In genomic region chr3:149611149-149611548, GRCh38 we compare ENCODE assay signal across 13 cellular contexts. TPM values are rescaled to one million over a fixed set of nuclear protein-coding genes. Genes with fewer than 3 reads are reported as not detected.
A peak's percentile ranks its signal among the peaks of the same experiment; 100 is the strongest.
DNase-seq lines count a peak whose midpoint lies in the region; ATAC-seq, FAIRE-seq and TF ChIP-seq lines count a peak whose summit lies in the region.
"Had no signal": no experiment of that assay in that cellular context is flagged by ENCODE, and none has a peak within 500 bp of the region (broad histone marks: within the 10 kb centered on the region; RNA-seq: fewer than 3 reads in every experiment).

No MANE protein-coding gene starts in this region.

- 93 to 100% (median 95%) methylated on average over 2 of the region's 2 CpGs for WGBS in spleen, 5 donors

- H3K79me2 ChIP-seq in endothelial cell of umbilical vein (ENCODE audit: control insufficient read depth, insufficient read depth, low read length) (peaks cover 86% of the 10 kb centered on the region), PC-9 (ENCODE audit: low read depth) (peaks cover 87% of the 10 kb centered on the region)

- H3K27ac ChIP-seq in left ventricle myocardium inferior (replicated peaks) (peak overlapping the region; percentile 48), endothelial cell of umbilical vein (ENCODE audit: insufficient read depth, low read depth, low read length) (peak overlapping the region; percentile 83), spleen (peak overlapping the region in 5 of 8 donors; percentile 56 to 85 (median 62)), PC-9 (no peak overlapping the region)
- H3K27ac ChIP-seq: 22Rv1; BLaER1 treated with 17β-estradiol and CSF1 and Interleukin-3, amounts not matched to agents 10 nM and 100 nM had no signal

- intact Hi-C loops in left ventricle myocardium inferior (cut with micrococcal nuclease) (loop anchor here (10.0 kb wide), 1 partner anchor 56 kb away; no protein-coding TSS in a partner anchor), Right ventricle myocardium superior (cut with DNase I) (no loop called here), endothelial cell of umbilical vein (cut with micrococcal nuclease) (no loop called here), spleen (cut with DNase I; ENCODE audit: low total_unique reads) (no loop called here), PC-9 (cut with micrococcal nuclease; ENCODE audit: unreplicated experiment) (no loop called here)

- H3K9ac ChIP-seq in endothelial cell of umbilical vein (replicated peaks; ENCODE audit: extremely low read depth, insufficient read depth, low read length), result no peak overlapping the region
- H3K9ac ChIP-seq: BLaER1 treated with 17β-estradiol and CSF1 and Interleukin-3, amounts not matched to agents 10 nM and 100 nM had no signal

- dilution Hi-C loops in endothelial cell of umbilical vein (cut with MboI; ENCODE audit: extremely low pct_ligation_motif_present, low sequenced_read_pairs), result no loop called here

- no peak for TF ChIP-seq CTCF in left ventricle myocardium inferior (IDR thresholded peaks at IDR 0.05; ENCODE audit: borderline replicate concordance)
- no peak for TF ChIP-seq CTCF in endothelial cell of umbilical vein (IDR thresholded peaks at IDR 0.05; ENCODE audit: extremely low read depth in 1 of 2, insufficient read depth in 1 of 2, low read depth in 1 of 2, low read length in 2 of 2)
- no peak for TF ChIP-seq CTCF in spleen (IDR thresholded peaks at IDR 0.05 in 8 of 11, conservative IDR thresholded peaks at IDR 0.05 in 3 of 11)
- TF ChIP-seq CTCF in PC-9 (conservative IDR thresholded peaks at IDR 0.05), result no peak

- H3K36me3 ChIP-seq in left ventricle myocardium inferior (peaks cover 6% of the 10 kb centered on the region), endothelial cell of umbilical vein (ENCODE audit: control insufficient read depth in 2 of 2, extremely low read depth in 1 of 2, insufficient read depth in 2 of 2, low read length in 2 of 2) (peaks cover 3 to 13% of the 10 kb centered on the region in 2 experiments), spleen (no peaks in the 10 kb centered on the region), PC-9 (ENCODE audit: low read depth) (0 out of 2 replicates have a peak, but pooled peaks cover 8% of the 10 kb centered on the region)
- H3K36me3 ChIP-seq: BLaER1 treated with 17β-estradiol and CSF1 and Interleukin-3, amounts not matched to agents 10 nM and 100 nM had no signal

- POLR2A ChIA-PET in endothelial cell of umbilical vein (lab: Charles Lee) (interaction anchor here (2.5 kb wide), 1 partner anchor 31 kb away, joined by 6 read pairs; no protein-coding TSS in a partner anchor), PC-9 (lab: Charles Lee; ENCODE audit: unreplicated experiment) (no interaction called here)

- H3K4me2 ChIP-seq in endothelial cell of umbilical vein (ENCODE audit: insufficient read depth, low read length) (no peak overlapping the region), PC-9 (no peak overlapping the region)
- H3K4me2 ChIP-seq: BLaER1 treated with 17β-estradiol and CSF1 and Interleukin-3, amounts not matched to agents 10 nM and 100 nM; GM23338 had no signal

- no peak overlapping the region for H2AFZ ChIP-seq in endothelial cell of umbilical vein (ENCODE audit: low read depth, low read length)
- no peak overlapping the region for H2AFZ ChIP-seq in PC-9
- H2AFZ ChIP-seq: GM23338 had no signal

- peaks cover 91% of the 10 kb centered on the region for H3K4me1 ChIP-seq in left ventricle myocardium inferior
- peaks cover 96% of the 10 kb centered on the region for H3K4me1 ChIP-seq in endothelial cell of umbilical vein (ENCODE audit: control insufficient read depth, extremely low read depth, insufficient read depth, low read length)
- peaks cover 0 to 46% (median 5%) of the 10 kb centered on the region in 6 donors for H3K4me1 ChIP-seq in spleen
- H3K4me1 ChIP-seq in PC-9 (replicated peaks; ENCODE audit: insufficient read depth), result peaks cover 13% of the 10 kb centered on the region
- H3K4me1 ChIP-seq: BLaER1 treated with 17β-estradiol and CSF1 and Interleukin-3, amounts not matched to agents 10 nM and 100 nM had no signal

- TF ChIP-seq POLR2A in endothelial cell of umbilical vein (IDR thresholded peaks at IDR 0.05; ENCODE audit: low read depth, low read length), result no peak
- no peak for TF ChIP-seq POLR2A in spleen (IDR thresholded peaks at IDR 0.05)

- H3K9me3 ChIP-seq in left ventricle myocardium inferior (replicated peaks) (no peaks in the 10 kb centered on the region), endothelial cell of umbilical vein (replicated peaks; ENCODE audit: control insufficient read depth, insufficient read depth, low read length) (no peaks in the 10 kb centered on the region), spleen (no peaks in the 10 kb centered on the region), PC-9 (ENCODE audit: insufficient read depth, low read depth) (no peaks in the 10 kb centered on the region)
- H3K9me3 ChIP-seq: BLaER1 treated with 17β-estradiol and CSF1 and Interleukin-3, amounts not matched to agents 10 nM and 100 nM had no signal

- in situ Hi-C loops in SK-MEL-5 (cut with HindIII; ENCODE audit: low pct_unique_long_range_greater_than_20kb, low sequenced_read_pairs), result no loop called here

- DNase-seq in left ventricle myocardium inferior (no peak), Right ventricle myocardium superior (no peak), SK-MEL-5 (ENCODE audit: low read depth, low spot score) (peak; percentile 44), endothelial cell of umbilical vein (ENCODE audit: low read depth, low spot score) (peak; percentile 53), spleen (no peak), NCI-H1436 (lab: John Stamatoyannopoulos, UW) (no peak), PC-9 (no peak)
- DNase-seq: CD4-positive, CD25-positive, alpha-beta regulatory T cell; H7 had no signal

- no peaks in the 10 kb centered on the region for H3K9me1 ChIP-seq in endothelial cell of umbilical vein (replicated peaks; ENCODE audit: control insufficient read depth, extremely low read depth, insufficient read depth, low read length)

- CTCF ChIA-PET in endothelial cell of umbilical vein (lab: Charles Lee), result interaction anchor here (0.8 to 3.6 kb wide), 10 partner anchors 7 to 160 kb away, joined by 3 to 18 read pairs (median 4); partner anchors contain the start of gene WWTR1
- CTCF ChIA-PET in PC-9 (lab: Charles Lee), result interaction anchor here (0.7 kb wide), 1 partner anchor 107 kb away, joined by 5 read pairs; no protein-coding TSS in a partner anchor

- peaks cover 12% of the 10 kb centered on the region; the same call in 1 of the 2 replicates for H3F3A ChIP-seq in PC-9 (ENCODE audit: insufficient read depth, low read depth)

- H4K20me1 ChIP-seq in endothelial cell of umbilical vein (replicated peaks; ENCODE audit: control insufficient read depth, extremely low read depth, insufficient read depth, low read length), result no peaks in the 10 kb centered on the region
- no peaks in the 10 kb centered on the region for H4K20me1 ChIP-seq in PC-9 (ENCODE audit: insufficient read depth)
- H4K20me1 ChIP-seq: BLaER1 treated with 17β-estradiol and CSF1 and Interleukin-3, amounts not matched to agents 10 nM and 100 nM had no signal

- FAIRE-seq in endothelial cell of umbilical vein (lab: Jason Lieb, UNC), result no peak

- H3K27me3 ChIP-seq in left ventricle myocardium inferior (ENCODE audit: low read depth) (no peaks in the 10 kb centered on the region), endothelial cell of umbilical vein (ENCODE audit: control insufficient read depth in 2 of 2, insufficient read depth in 2 of 2, low read length in 2 of 2) (no peaks in the 10 kb centered on the region), spleen (replicated peaks in 1 of 7) (no peaks in the 10 kb centered on the region), PC-9 (ENCODE audit: insufficient read depth, low read depth) (no peaks in the 10 kb centered on the region)

- no peaks in the 10 kb centered on the region for H3K9me2 ChIP-seq in PC-9 (ENCODE audit: insufficient read depth)

- BruUV-seq in endothelial cell of umbilical vein (replicated peaks; lab: Mats Ljungman, UMichigan) (no TSS peak), PC-9 (replicated peaks; lab: Mats Ljungman, UMichigan) (no TSS peak)

- no peak for ATAC-seq in Right ventricle myocardium superior (ENCODE audit: poor library complexity)
- ATAC-seq in GM19455 (IDR thresholded peaks at IDR 0.05; ENCODE audit: unreplicated experiment), result no peak
- ATAC-seq: GM23338 had no signal

- H3K4me3 ChIP-seq in left ventricle myocardium inferior (no peak overlapping the region), endothelial cell of umbilical vein (replicated peaks in 1 of 3; ENCODE audit: insufficient read depth in 1 of 3, low read depth in 1 of 3, low read length in 3 of 3) (no peak overlapping the region), spleen (no peak overlapping the region), PC-9 (no peak overlapping the region)
- H3K4me3 ChIP-seq: BLaER1 treated with 17β-estradiol and CSF1 and Interleukin-3, amounts not matched to agents 10 nM and 100 nM; GM23338 had no signal

TF ChIP-seq in endothelial cell of umbilical vein, 7 proteins besides CTCF, POLR2A, EP300 and RAD21 (continues in another document):
- TF ChIP-seq MYC (IDR thresholded peaks at IDR 0.05; ENCODE audit: low read depth, low read length) (no peak), FOS (IDR thresholded peaks at IDR 0.05; ENCODE audit: borderline replicate concordance, insufficient read depth, low read length) (no peak), GATA2 (IDR thresholded peaks at IDR 0.05; ENCODE audit: insufficient read depth, insufficient read length, low read depth, low read length) (no peak), EZH2 (IDR thresholded peaks at IDR 0.05; ENCODE audit: borderline replicate concordance, low read depth, low read length, severe bottlenecking) (no peak)
- TF ChIP-seq, protein P1, sequence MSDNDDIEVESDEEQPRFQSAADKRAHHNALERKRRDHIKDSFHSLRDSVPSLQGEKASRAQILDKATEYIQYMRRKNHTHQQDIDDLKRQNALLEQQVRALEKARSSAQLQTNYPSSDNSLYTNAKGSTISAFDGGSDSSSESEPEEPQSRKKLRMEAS (IDR thresholded peaks at IDR 0.05; ENCODE audit: insufficient read depth, insufficient read length), result no peak

RNA-seq across cellular contexts. Expression of gene WWTR1, which starts 46.7 kb away (rescaled TPM):
- total RNA-seq in left ventricle myocardium inferior, result 39.1 TPM
- total RNA-seq in Right ventricle myocardium superior, result 37.9 TPM
- total RNA-seq in SK-MEL-5 (2014; rRNA removed; shearing (Covaris generic)), result 87.6 and 95.5 TPM in 2 replicates
- polyA plus RNA-seq in SK-MEL-5 (2015; cell fraction: cytosol; rRNA removed), result 377 and 427 TPM in 2 replicates
- polyA plus RNA-seq in SK-MEL-5 (2015; cell fraction: nucleus; rRNA removed), result 153 and 158 TPM in 2 replicates
- 210 and 262 TPM in 2 replicates for total RNA-seq in endothelial cell of umbilical vein
- 341 and 347 TPM in 2 replicates for polyA plus RNA-seq in endothelial cell of umbilical vein
- polyA plus RNA-seq in endothelial cell of umbilical vein (2011; cell fraction: cytosol; rRNA removed), result 377 and 383 TPM in 2 replicates
- polyA plus RNA-seq in endothelial cell of umbilical vein (2011; cell fraction: nucleus; rRNA removed), result 267 and 297 TPM in 2 replicates
- polyA plus RNA-seq in endothelial cell of umbilical vein (2012), result 283 and 286 TPM in 2 replicates
- polyA minus RNA-seq in endothelial cell of umbilical vein, result 706 and 787 TPM in 2 replicates
- polyA minus RNA-seq in endothelial cell of umbilical vein (2011; cell fraction: cytosol; rRNA and poly(A)+ RNA removed), result 40.0 TPM
- polyA minus RNA-seq in endothelial cell of umbilical vein (2011; cell fraction: nucleus; rRNA and poly(A)+ RNA removed), result 445 and 582 TPM in 2 replicates
- total RNA-seq in spleen, result 10 to 100 TPM; 43.5 to 70.6 (median 63.7) TPM
- polyA plus RNA-seq in spleen, result 10 to 100 TPM in 1 of 3 donors, 1 to 10 TPM in 2; 8.4 to 15.3 (median 8.8) TPM
- 73.5 and 85.3 TPM in 2 replicates for total RNA-seq in PC-9 (2021)

Comparison
In these comparisons a context has a peak if more than half of its experiments do, and no peak if none do; other contexts are left out.
1. DNase-seq: peak in SK-MEL-5 (single experiment) and endothelial cell of umbilical vein (single experiment); none in left ventricle myocardium inferior (single experiment), Right ventricle myocardium superior (single experiment), spleen (single experiment), NCI-H1436 (single experiment) and PC-9 (0 of 2).